In the genomic region with DNA sequence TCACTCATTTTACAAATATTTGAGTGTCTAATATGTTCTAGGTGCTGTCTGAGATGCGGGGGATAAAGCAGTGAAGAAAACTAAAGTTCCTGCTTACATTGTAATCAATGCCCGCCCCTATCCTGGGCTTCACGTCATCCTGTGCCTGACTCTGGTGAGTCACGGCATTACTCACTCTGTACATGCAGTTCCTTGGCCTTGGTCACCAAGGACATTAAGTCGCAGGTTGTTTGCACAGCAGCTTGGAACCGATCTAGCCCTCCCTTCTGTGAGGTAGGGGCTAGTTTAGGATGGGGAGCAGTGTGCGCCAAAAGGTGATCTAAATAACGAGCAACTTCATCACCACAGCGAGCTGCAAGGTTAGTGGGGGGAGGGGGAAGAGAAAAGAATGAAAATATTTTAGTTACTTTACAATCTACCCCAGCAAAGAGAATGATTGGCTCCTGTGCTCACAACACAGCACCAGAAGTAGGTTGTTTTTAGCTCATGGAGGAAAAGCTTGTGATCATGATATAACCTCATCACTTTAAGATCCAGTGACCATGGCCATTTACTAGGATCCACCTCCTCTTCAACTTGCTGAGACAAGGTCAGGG, we compare ENCODE assay signal across 1 cellular context.
TF ChIP-seq lines count a peak whose summit lies in the region.

No MANE protein-coding gene starts in this region.

TF ChIP-seq in K562, 482 proteins besides CTCF, POLR2A, EP300 and RAD21 (continued from another document):
- TF ChIP-seq TAF9B (IDR thresholded peaks at IDR 0.05; ENCODE audit: partially characterized antibody), result no peak
- TF ChIP-seq, protein P1, sequence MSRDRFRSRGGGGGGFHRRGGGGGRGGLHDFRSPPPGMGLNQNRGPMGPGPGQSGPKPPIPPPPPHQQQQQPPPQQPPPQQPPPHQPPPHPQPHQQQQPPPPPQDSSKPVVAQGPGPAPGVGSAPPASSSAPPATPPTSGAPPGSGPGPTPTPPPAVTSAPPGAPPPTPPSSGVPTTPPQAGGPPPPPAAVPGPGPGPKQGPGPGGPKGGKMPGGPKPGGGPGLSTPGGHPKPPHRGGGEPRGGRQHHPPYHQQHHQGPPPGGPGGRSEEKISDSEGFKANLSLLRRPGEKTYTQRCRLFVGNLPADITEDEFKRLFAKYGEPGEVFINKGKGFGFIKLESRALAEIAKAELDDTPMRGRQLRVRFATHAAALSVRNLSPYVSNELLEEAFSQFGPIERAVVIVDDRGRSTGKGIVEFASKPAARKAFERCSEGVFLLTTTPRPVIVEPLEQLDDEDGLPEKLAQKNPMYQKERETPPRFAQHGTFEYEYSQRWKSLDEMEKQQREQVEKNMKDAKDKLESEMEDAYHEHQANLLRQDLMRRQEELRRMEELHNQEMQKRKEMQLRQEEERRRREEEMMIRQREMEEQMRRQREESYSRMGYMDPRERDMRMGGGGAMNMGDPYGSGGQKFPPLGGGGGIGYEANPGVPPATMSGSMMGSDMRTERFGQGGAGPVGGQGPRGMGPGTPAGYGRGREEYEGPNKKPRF (IDR thresholded peaks at IDR 0.05; ENCODE audit: low read depth, low read length), result no peak
- TF ChIP-seq, protein P2, sequence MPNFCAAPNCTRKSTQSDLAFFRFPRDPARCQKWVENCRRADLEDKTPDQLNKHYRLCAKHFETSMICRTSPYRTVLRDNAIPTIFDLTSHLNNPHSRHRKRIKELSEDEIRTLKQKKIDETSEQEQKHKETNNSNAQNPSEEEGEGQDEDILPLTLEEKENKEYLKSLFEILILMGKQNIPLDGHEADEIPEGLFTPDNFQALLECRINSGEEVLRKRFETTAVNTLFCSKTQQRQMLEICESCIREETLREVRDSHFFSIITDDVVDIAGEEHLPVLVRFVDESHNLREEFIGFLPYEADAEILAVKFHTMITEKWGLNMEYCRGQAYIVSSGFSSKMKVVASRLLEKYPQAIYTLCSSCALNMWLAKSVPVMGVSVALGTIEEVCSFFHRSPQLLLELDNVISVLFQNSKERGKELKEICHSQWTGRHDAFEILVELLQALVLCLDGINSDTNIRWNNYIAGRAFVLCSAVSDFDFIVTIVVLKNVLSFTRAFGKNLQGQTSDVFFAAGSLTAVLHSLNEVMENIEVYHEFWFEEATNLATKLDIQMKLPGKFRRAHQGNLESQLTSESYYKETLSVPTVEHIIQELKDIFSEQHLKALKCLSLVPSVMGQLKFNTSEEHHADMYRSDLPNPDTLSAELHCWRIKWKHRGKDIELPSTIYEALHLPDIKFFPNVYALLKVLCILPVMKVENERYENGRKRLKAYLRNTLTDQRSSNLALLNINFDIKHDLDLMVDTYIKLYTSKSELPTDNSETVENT (CRISPR knock-in tag; IDR thresholded peaks at IDR 0.05), result no peak
- no peak for TF ChIP-seq SIRT6 (IDR thresholded peaks at IDR 0.05; ENCODE audit: low read depth, low read length)
- peak; percentile 69 for TF ChIP-seq CREB1 (IDR thresholded peaks at IDR 0.05)
- no peak for TF ChIP-seq CREB1 (CRISPR knock-in tag; IDR thresholded peaks at IDR 0.05)
- no peak for TF ChIP-seq SMARCB1 (IDR thresholded peaks at IDR 0.05; ENCODE audit: insufficient read length, low read depth)
- TF ChIP-seq, protein P3, sequence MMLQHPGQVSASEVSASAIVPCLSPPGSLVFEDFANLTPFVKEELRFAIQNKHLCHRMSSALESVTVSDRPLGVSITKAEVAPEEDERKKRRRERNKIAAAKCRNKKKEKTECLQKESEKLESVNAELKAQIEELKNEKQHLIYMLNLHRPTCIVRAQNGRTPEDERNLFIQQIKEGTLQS (IDR thresholded peaks at IDR 0.05), result peak; percentile 86
- TF ChIP-seq, protein P3 (CRISPR knock-in tag; conservative IDR thresholded peaks at IDR 0.05), result no peak
- TF ChIP-seq, protein P4, sequence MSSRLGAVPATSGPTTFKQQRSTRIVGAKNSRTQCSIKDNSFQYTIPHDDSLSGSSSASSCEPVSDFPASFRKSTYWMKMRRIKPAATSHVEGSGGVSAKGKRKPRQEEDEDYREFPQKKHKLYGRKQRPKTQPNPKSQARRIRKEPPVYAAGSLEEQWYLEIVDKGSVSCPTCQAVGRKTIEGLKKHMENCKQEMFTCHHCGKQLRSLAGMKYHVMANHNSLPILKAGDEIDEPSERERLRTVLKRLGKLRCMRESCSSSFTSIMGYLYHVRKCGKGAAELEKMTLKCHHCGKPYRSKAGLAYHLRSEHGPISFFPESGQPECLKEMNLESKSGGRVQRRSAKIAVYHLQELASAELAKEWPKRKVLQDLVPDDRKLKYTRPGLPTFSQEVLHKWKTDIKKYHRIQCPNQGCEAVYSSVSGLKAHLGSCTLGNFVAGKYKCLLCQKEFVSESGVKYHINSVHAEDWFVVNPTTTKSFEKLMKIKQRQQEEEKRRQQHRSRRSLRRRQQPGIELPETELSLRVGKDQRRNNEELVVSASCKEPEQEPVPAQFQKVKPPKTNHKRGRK (tag; IDR thresholded peaks at IDR 0.05), result no peak
- TF ChIP-seq DPF2 (IDR thresholded peaks at IDR 0.05), result peak; percentile 49; the same call in 1 of the 2 replicates
- TF ChIP-seq, protein P5, sequence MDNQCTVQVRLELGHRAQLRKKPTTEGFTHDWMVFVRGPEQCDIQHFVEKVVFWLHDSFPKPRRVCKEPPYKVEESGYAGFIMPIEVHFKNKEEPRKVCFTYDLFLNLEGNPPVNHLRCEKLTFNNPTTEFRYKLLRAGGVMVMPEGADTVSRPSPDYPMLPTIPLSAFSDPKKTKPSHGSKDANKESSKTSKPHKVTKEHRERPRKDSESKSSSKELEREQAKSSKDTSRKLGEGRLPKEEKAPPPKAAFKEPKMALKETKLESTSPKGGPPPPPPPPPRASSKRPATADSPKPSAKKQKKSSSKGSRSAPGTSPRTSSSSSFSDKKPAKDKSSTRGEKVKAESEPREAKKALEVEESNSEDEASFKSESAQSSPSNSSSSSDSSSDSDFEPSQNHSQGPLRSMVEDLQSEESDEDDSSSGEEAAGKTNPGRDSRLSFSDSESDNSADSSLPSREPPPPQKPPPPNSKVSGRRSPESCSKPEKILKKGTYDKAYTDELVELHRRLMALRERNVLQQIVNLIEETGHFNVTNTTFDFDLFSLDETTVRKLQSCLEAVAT (IDR thresholded peaks at IDR 0.05), result no peak
- TF ChIP-seq SMARCA5 (IDR thresholded peaks at IDR 0.05), result no peak
- TF ChIP-seq HDAC2 (IDR thresholded peaks at IDR 0.05), result no peak
- peak; percentile 47 for TF ChIP-seq ARID1B (IDR thresholded peaks at IDR 0.05)
- no peak for TF ChIP-seq FIP1L1 (IDR thresholded peaks at IDR 0.05; ENCODE audit: low read depth, low read length, poor library complexity, severe bottlenecking)
- no peak for TF ChIP-seq RBM17 (IDR thresholded peaks at IDR 0.05; ENCODE audit: borderline replicate concordance, low read depth, low read length)
- TF ChIP-seq ETV1 (tag; conservative IDR thresholded peaks at IDR 0.05; ENCODE audit: low read depth), result no peak
- TF ChIP-seq CSDE1 (IDR thresholded peaks at IDR 0.05), result no peak
- TF ChIP-seq NR2C1 (IDR thresholded peaks at IDR 0.05), result no peak
- TF ChIP-seq NR2C1 (tag; IDR thresholded peaks at IDR 0.05), result no peak
- TF ChIP-seq POLR2H (tag; IDR thresholded peaks at IDR 0.05; ENCODE audit: low read depth), result no peak
- TF ChIP-seq MEF2D (tag; conservative IDR thresholded peaks at IDR 0.05; ENCODE audit: low read depth), result no peak
- TF ChIP-seq KDM4B (IDR thresholded peaks at IDR 0.05; ENCODE audit: borderline replicate concordance in 2 of 2, low read depth in 1 of 2), result no peak
- TF ChIP-seq, protein P6, sequence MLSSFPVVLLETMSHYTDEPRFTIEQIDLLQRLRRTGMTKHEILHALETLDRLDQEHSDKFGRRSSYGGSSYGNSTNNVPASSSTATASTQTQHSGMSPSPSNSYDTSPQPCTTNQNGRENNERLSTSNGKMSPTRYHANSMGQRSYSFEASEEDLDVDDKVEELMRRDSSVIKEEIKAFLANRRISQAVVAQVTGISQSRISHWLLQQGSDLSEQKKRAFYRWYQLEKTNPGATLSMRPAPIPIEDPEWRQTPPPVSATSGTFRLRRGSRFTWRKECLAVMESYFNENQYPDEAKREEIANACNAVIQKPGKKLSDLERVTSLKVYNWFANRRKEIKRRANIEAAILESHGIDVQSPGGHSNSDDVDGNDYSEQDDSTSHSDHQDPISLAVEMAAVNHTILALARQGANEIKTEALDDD (IDR thresholded peaks at IDR 0.05), result peak; percentile 56; the same call in 1 of the 2 replicates
- TF ChIP-seq SPI1 (IDR thresholded peaks at IDR 0.05; ENCODE audit: borderline replicate concordance, low read depth, low read length), result no peak
- no peak for TF ChIP-seq CHCHD3 (CRISPR knock-in tag; IDR thresholded peaks at IDR 0.05)
- TF ChIP-seq FOS (IDR thresholded peaks at IDR 0.05; ENCODE audit: extremely low read depth, insufficient read length), result peak; percentile 49
TF ChIP-seq in K562: peak in this region for 13.
